ENCODE assay signal across 25 cellular contexts in the genomic region with DNA sequence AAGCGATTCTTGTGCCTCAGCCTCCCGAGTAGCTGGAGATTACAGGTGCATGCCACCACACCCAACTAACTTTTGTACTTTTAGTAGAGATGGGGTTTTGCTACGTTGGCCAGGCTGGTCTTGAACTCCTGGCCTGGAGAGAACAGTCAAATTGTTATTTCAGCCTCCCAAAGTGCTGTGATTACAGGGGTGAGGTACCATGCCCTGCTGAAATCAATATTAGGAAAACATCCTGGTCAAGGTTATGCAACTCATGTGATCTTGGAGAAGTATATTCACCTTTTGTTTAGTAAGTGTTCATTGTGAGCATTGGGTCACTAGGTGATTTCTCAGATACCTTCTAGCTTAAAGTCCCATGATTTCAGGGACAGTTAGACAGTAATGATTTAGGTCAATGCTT.
"Had no signal": no experiment of that assay in that cellular context is flagged by ENCODE, and none has a peak within 500 bp of the region (broad histone marks: within the 10 kb centered on the region; RNA-seq: fewer than 3 reads in every experiment).

No MANE protein-coding gene starts in this region.

- H3K27ac ChIP-seq: coronary artery, epithelial cell of prostate, esophagus squamous epithelium, gastrocnemius medialis, heart left ventricle, left lung, lower lobe of right lung had no signal

- DNase-seq: dermis blood vessel endothelial cell; effector CD8-positive, alpha-beta T cell; effector memory CD8-positive, alpha-beta T cell; endodermal cell; erythroblast; esophagus squamous epithelium; foreskin fibroblast; foreskin melanocyte; gastrocnemius medialis; heart left ventricle; hippocampal formation; left cardiac atrium; left lung; left ventricle myocardium superior; lower lobe of right lung; mesenchymal stem cell; mucosa of descending colon had no signal

- H3K27ac Mint-ChIP-seq: effector memory CD8-positive, alpha-beta T cell; endodermal cell; mesothelial cell of epicardium had no signal

- H3K4me3 ChIP-seq: coronary artery, esophagus squamous epithelium, gastrocnemius medialis, heart left ventricle, left lung, lower lobe of right lung, mucosa of descending colon had no signal

- H3K4me3 Mint-ChIP-seq: effector memory CD8-positive, alpha-beta T cell; endodermal cell; mesothelial cell of epicardium had no signal

- H3K36me3 ChIP-seq: esophagus squamous epithelium, gastrocnemius medialis, heart left ventricle, left lung, lower lobe of right lung had no signal

- H3K9me3 ChIP-seq: esophagus squamous epithelium, gastrocnemius medialis, heart left ventricle, left lung, lower lobe of right lung, mucosa of descending colon had no signal

- H3K9me3 Mint-ChIP-seq: effector memory CD8-positive, alpha-beta T cell had no signal

- ATAC-seq: effector memory CD8-positive, alpha-beta T cell; esophagus mucosa; gastrocnemius medialis; heart left ventricle; left cardiac atrium; left lung; left ventricle myocardium superior; lower lobe of right lung; mucosa of descending colon had no signal

- H3K4me1 ChIP-seq: gastrocnemius medialis, heart left ventricle, left lung, lower lobe of right lung had no signal

- FAIRE-seq: colon, endometrium, islet of Langerhans, keratinocyte had no signal

- H3K27me3 ChIP-seq: esophagus squamous epithelium, gastrocnemius medialis, heart left ventricle, left lung had no signal
